Comparison of ENCODE assay signal across 19 cellular contexts in genomic region chr22:46582281-46582811, GRCh38. TPM values are rescaled to one million over a fixed set of nuclear protein-coding genes. Genes with fewer than 3 reads are reported as not detected.
DNase-seq lines count a peak whose midpoint lies in the region; ATAC-seq and TF ChIP-seq lines count a peak whose summit lies in the region.
"Had no signal": no experiment of that assay in that cellular context is flagged by ENCODE, and none has a peak within 500 bp of the region (broad histone marks: within the 10 kb centered on the region; RNA-seq: fewer than 3 reads in every experiment).

No MANE protein-coding gene starts in this region.

- ATAC-seq in GM21717 (IDR thresholded peaks at IDR 0.05; ENCODE audit: unreplicated experiment) (no peak), HG03439 (IDR thresholded peaks at IDR 0.05; ENCODE audit: unreplicated experiment) (no peak)
- ATAC-seq: heart left ventricle; naive thymus-derived CD4-positive, alpha-beta T cell had no signal

- intact Hi-C loops in posterior vena cava (cut with DNase I) = no loop called here

- no peaks in the 10 kb centered on the region for H3K27me3 ChIP-seq in right atrium auricular region
- H3K27me3 ChIP-seq: heart left ventricle had no signal

- H3K27ac ChIP-seq in KOPT-K1 (ENCODE audit: low read depth, low read length, poor library complexity, severe bottlenecking) (peak overlapping the region; percentile 46), right atrium auricular region (peak overlapping the region; percentile 90 to 94)

- peaks cover 0 to 83% of the 10 kb centered on the region in 2 donors for H3K4me1 ChIP-seq in right atrium auricular region

- H3K4me3 ChIP-seq in right atrium auricular region = no peak overlapping the region
- H3K4me3 ChIP-seq: heart left ventricle had no signal

- no peak for TF ChIP-seq CTCF in right atrium auricular region (IDR thresholded peaks at IDR 0.05)

- H3K36me3 ChIP-seq in KOPT-K1 (ENCODE audit: insufficient read depth, low read length) (peaks cover 5% of the 10 kb centered on the region; the same call in 1 of the 2 replicates), right atrium auricular region (no peaks in the 10 kb centered on the region)
- H3K36me3 ChIP-seq: heart left ventricle had no signal

- H3K9me3 ChIP-seq in KOPT-K1 (ENCODE audit: insufficient read depth, low read length, poor library complexity, severe bottlenecking) = no peaks in the 10 kb centered on the region
- no peaks in the 10 kb centered on the region for H3K9me3 ChIP-seq in right atrium auricular region
- H3K9me3 ChIP-seq: heart left ventricle had no signal

- DNase-seq in DMS53 treated with DMSO at 0.1 percent for 48 hours (lab: John Stamatoyannopoulos, UW; ENCODE audit: unreplicated experiment) (peak; percentile 35), right atrium auricular region (ENCODE audit: low spot score) (no peak), posterior vena cava (ENCODE audit: low spot score) (peak; percentile 49), C1 segment of cervical spinal cord (lab: John Stamatoyannopoulos, UW) (no peak), activated gamma-delta T cell treated with Interleukin-2 at 50 U/mL for 16 hours (no peak)
- DNase-seq: activated CD4-positive, CD25-positive, alpha-beta regulatory T cell treated with anti-CD3 and anti-CD28 coated beads, Interleukin-2, amount 50 U/mL, for 72 hours; activated naive CD4-positive, alpha-beta T cell; AML-193; DMS79 treated with DMSO at 0.1 percent for 48 hours; GOT3; naive thymus-derived CD4-positive, alpha-beta T cell; NCI-H2081; NCI-H748 treated with DMSO at 0.1 percent for 48 hours; retina; stimulated activated CD4-positive, alpha-beta T cell treated with anti-CD3 and anti-CD28 coated beads, Interleukin-2, amount 100 ng/mL, for 24 hours had no signal

RNA-seq across cellular contexts. Expression of gene GRAMD4, which starts 37.8 kb away (rescaled TPM):
- 10 to 100 TPM; 29.1 to 31.6 TPM for total RNA-seq in right atrium auricular region
- 10 to 100 TPM; 15.9 to 18.6 TPM for total RNA-seq in posterior vena cava

RNA-seq across cellular contexts. Expression of gene CELSR1, which starts 44.9 kb away (rescaled TPM):
- total RNA-seq in right atrium auricular region (1 to 10 TPM; 7.1 to 9.6 TPM), posterior vena cava (1 to 10 TPM; 2.6 to 2.8 TPM)

Comparison
In these comparisons a context has a peak if more than half of its experiments do, and no peak if none do; other contexts are left out.
1. DNase-seq: peak in DMS53 treated with DMSO at 0.1 percent for 48 hours (single experiment) and posterior vena cava (single experiment); none in right atrium auricular region (single experiment), C1 segment of cervical spinal cord (0 of 14) and activated gamma-delta T cell treated with Interleukin-2 at 50 U/mL for 16 hours (single experiment).